In the genomic region with DNA sequence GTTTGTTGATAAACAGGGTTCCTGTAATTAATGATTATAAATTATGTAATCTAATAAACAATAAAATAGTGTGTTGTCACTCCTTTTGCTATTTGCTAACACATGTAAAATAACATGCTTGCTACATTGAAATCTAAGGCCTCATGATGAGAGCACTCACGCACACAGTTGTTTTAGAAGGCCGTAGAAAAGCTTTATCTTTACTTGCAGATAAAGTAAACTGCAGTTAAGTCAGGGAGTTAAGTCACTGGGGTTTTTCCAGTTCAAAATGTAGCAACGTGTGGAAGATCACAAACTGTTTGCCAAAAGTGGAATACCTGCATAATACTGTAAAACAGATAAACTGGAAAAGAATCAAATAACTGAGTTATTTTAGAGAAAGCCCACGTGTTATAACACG, we compare ENCODE assay signal across 21 cellular contexts.
"Had no signal": no experiment of that assay in that cellular context is flagged by ENCODE, and none has a peak within 500 bp of the region (broad histone marks: within the 10 kb centered on the region; RNA-seq: fewer than 3 reads in every experiment).

No MANE protein-coding gene starts in this region.

- ATAC-seq: activated T-cell treated with anti-CD3 and anti-CD28 coated beads, Interleukin-2, amount 50 U/mL, for 4 hours; Panc1; Right ventricle myocardium inferior; T-cell had no signal

- H3K4me3 ChIP-seq: breast epithelium, MG63, SK-N-MC had no signal

- H3K27ac ChIP-seq: breast epithelium, SK-N-MC had no signal

- DNase-seq: activated CD4-positive, alpha-beta memory T cell treated with anti-CD3 and anti-CD28 coated beads for 36 hours; activated CD4-positive, alpha-beta T cell treated with anti-CD3 and anti-CD28 coated beads, Interleukin-2, amount 10 ng/mL, durations not matched to agents 7 days and 5 days; activated CD4-positive, CD25-positive, alpha-beta regulatory T cell; activated CD8-positive, alpha-beta memory T cell treated with anti-CD3 and anti-CD28 coated beads for 24 hours; activated gamma-delta T cell treated with Interleukin-2 at 50 U/mL for 16 hours; activated naive CD4-positive, alpha-beta T cell treated with anti-CD3 and anti-CD28 coated beads, Interleukin-2, amount 10 ng/mL, durations not matched to agents 7 days and 5 days; activated naive CD8-positive, alpha-beta T cell treated with anti-CD3 and anti-CD28 coated beads for 36 hours; activated T-cell treated with anti-CD3 and anti-CD28 coated beads, Interleukin-2, amount 50 U/mL, for 4 hours; anterior cingulate cortex; central memory CD4-positive, alpha-beta T cell; MG63; MV-4-11; NCI-H1436 treated with DMSO at 0.1 percent for 48 hours; RPMI8226; T-cell; T-helper 2 cell; T1000 had no signal
